Comparison of ENCODE assay signal across 1 cellular context in genomic region chr2:186589733-186590537, GRCh38.
TF ChIP-seq lines count a peak whose summit lies in the region.

ITGAV (plus strand) TSS chr2:186590056; CDS start chr2:186590339, 283 bp downstream.

TF ChIP-seq in HEK293, 187 proteins besides CTCF, POLR2A, EP300 and RAD21 (continued from another document):
- no peak for TF ChIP-seq ZNF140 (tag by site-specific recombination; IDR thresholded peaks at IDR 0.05)
- TF ChIP-seq, protein P1, sequence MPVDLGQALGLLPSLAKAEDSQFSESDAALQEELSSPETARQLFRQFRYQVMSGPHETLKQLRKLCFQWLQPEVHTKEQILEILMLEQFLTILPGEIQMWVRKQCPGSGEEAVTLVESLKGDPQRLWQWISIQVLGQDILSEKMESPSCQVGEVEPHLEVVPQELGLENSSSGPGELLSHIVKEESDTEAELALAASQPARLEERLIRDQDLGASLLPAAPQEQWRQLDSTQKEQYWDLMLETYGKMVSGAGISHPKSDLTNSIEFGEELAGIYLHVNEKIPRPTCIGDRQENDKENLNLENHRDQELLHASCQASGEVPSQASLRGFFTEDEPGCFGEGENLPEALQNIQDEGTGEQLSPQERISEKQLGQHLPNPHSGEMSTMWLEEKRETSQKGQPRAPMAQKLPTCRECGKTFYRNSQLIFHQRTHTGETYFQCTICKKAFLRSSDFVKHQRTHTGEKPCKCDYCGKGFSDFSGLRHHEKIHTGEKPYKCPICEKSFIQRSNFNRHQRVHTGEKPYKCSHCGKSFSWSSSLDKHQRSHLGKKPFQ (tag by site-specific recombination; IDR thresholded peaks at IDR 0.05), result no peak
- TF ChIP-seq KLF7 (tag by site-specific recombination; IDR thresholded peaks at IDR 0.05; ENCODE audit: borderline replicate concordance), result no peak
